Comparison of ENCODE assay signal across 1 cellular context in genomic region chr1:85148524-85149250, GRCh38.
TF ChIP-seq lines count a peak whose summit lies in the region.

No MANE protein-coding gene starts in this region.

TF ChIP-seq in GM12878, 131 proteins besides CTCF, POLR2A, EP300 and RAD21 (continued from another document):
- no peak for TF ChIP-seq ZBTB40 (IDR thresholded peaks at IDR 0.05; ENCODE audit: borderline replicate concordance)
- TF ChIP-seq CEBPB (IDR thresholded peaks at IDR 0.05; ENCODE audit: borderline replicate concordance in 1 of 2, low read depth in 2 of 2, low read length in 2 of 2) = no peak
